Comparison of ENCODE assay signal across 32 cellular contexts in the genomic region with DNA sequence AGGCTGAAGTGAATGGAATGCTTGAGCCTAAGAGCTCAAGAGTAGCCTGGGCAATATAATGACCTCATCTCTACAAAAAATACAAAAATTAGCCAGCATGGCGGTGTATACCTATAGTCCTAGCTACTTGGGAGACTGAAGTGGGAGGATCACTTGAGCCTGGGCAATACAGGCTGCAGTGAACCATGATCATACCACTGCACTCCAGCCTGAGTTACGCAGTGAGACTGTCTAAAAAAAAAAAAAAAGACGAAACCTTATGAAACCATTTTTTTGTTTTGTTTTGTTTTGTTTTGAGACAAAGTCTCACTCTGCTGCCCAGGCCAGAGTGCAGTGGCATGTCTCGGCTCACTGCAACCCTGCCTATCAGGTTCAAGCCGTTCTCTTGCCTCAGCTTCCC. TPM values are rescaled to one million over a fixed set of nuclear protein-coding genes. Genes with fewer than 3 reads are reported as not detected.
"Had no signal": no experiment of that assay in that cellular context is flagged by ENCODE, and none has a peak within 500 bp of the region (broad histone marks: within the 10 kb centered on the region; RNA-seq: fewer than 3 reads in every experiment).

No MANE protein-coding gene starts in this region.

- DNase-seq: naive thymus-derived CD4-positive, alpha-beta T cell; natural killer cell; nephron progenitor cell; nucleus accumbens; pancreas; psoas muscle; right cardiac atrium; spleen; stimulated activated CD4-positive, alpha-beta T cell treated with anti-CD3 and anti-CD28 coated beads, Interleukin-12 subunit alpha, Interleukin-12 subunit beta, amount 100 ng/mL, for 4 hours; stimulated activated CD4-positive, alpha-beta T cell treated with anti-CD3 and anti-CD28 coated beads, Interleukin-1b, Interleukin-23, amount 100 ng/mL, for 48 hours; stimulated activated CD4-positive, alpha-beta T cell treated with anti-CD3 and anti-CD28 coated beads, Interleukin-4, amount 100 ng/mL, for 1 hour; stimulated activated CD4-positive, alpha-beta T cell treated with anti-CD3 and anti-CD28 coated beads, Interleukin-4, amount 100 ng/mL, for 4 hours; stimulated activated CD8-positive, alpha-beta memory T cell treated with anti-CD3 and anti-CD28 coated beads, Interleukin-4, amount 100 ng/mL, for 48 hours; stimulated activated naive CD4-positive, alpha-beta T cell; stimulated activated naive CD8-positive, alpha-beta T cell treated with anti-CD3 and anti-CD28 coated beads, Interleukin-15, amount 100 ng/mL, for 72 hours; stimulated activated naive CD8-positive, alpha-beta T cell treated with anti-CD3 and anti-CD28 coated beads, Interleukin-15, Interleukin-2, amounts not matched to agents 100 U/mL and 50 U/mL, for 24 hours; substantia nigra; testis; trophoblast cell; upper lobe of left lung had no signal

- H3K36me3 ChIP-seq: neutrophil, pancreas, suprapubic skin, tibial nerve, upper lobe of left lung, vagina had no signal

- H3K27ac ChIP-seq: neutrophil, pancreas, psoas muscle, skin epidermis, spleen, suprapubic skin, testis, tibial nerve, upper lobe of left lung, vagina had no signal

- H3K9me3 ChIP-seq: neutrophil, pancreas, psoas muscle, suprapubic skin, testis, vagina had no signal

- H3K4me3 ChIP-seq: pancreas, psoas muscle, skin epidermis, smooth muscle cell, spleen, suprapubic skin, testis, tibial nerve, upper lobe of left lung, vagina had no signal

- H3K27ac Mint-ChIP-seq: naive thymus-derived CD4-positive, alpha-beta T cell; natural killer cell; nephron progenitor cell; progenitor cell of endocrine pancreas; stimulated activated memory B cell treated with anti-CD40 and anti-IgM and Interleukin-4, amounts not matched to agents 10 μg/mL and 1 μg/mL and 100 μg/mL, for 72 hours; stimulated activated naive CD8-positive, alpha-beta T cell treated with anti-CD3 and anti-CD28 coated beads, Interleukin-15, amount 100 ng/mL, for 72 hours had no signal

- H3K4me1 ChIP-seq: pancreas, psoas muscle, suprapubic skin, testis, upper lobe of left lung, vagina had no signal

- H3K27me3 Mint-ChIP-seq: progenitor cell of endocrine pancreas; stimulated activated memory B cell treated with anti-CD40 and anti-IgM and Interleukin-4, amounts not matched to agents 10 μg/mL and 1 μg/mL and 100 μg/mL, for 72 hours; stimulated activated naive CD8-positive, alpha-beta T cell treated with anti-CD3 and anti-CD28 coated beads, Interleukin-15, amount 100 ng/mL, for 72 hours had no signal

- H3K36me3 Mint-ChIP-seq: natural killer cell had no signal

- H3K4me3 Mint-ChIP-seq: naive thymus-derived CD4-positive, alpha-beta T cell; natural killer cell; nephron progenitor cell; neural crest cell; stimulated activated memory B cell treated with anti-CD40 and anti-IgM and Interleukin-4, amounts not matched to agents 10 μg/mL and 1 μg/mL and 100 μg/mL, for 72 hours; stimulated activated naive CD8-positive, alpha-beta T cell treated with anti-CD3 and anti-CD28 coated beads, Interleukin-15, amount 100 ng/mL, for 72 hours had no signal

- H3K27me3 ChIP-seq: neutrophil, pancreas, spleen, suprapubic skin, testis, tibial nerve, upper lobe of left lung, vagina had no signal

- H3K4me1 Mint-ChIP-seq: natural killer cell had no signal

- ATAC-seq: naive thymus-derived CD4-positive, alpha-beta T cell; natural killer cell; pancreas; psoas muscle; right cardiac atrium; sciatic nerve; stimulated activated memory B cell treated with anti-CD40 and anti-IgM and Interleukin-4, amounts not matched to agents 10 μg/mL and 1 μg/mL and 100 μg/mL, for 72 hours; stimulated activated naive CD8-positive, alpha-beta T cell treated with anti-CD3 and anti-CD28 coated beads, Interleukin-15, amount 100 ng/mL, for 72 hours; stimulated activated naive CD8-positive, alpha-beta T cell treated with anti-CD3 and anti-CD28 coated beads, Interleukin-15, Interleukin-2, amounts not matched to agents 100 U/mL and 50 U/mL, for 24 hours had no signal

RNA-seq across cellular contexts. Expression of a gene that starts 36.9 kb away (rescaled TPM):
- total RNA-seq: neural crest cell, osteocyte, renal cortical epithelial cell, smooth muscle cell, vagina had no signal

RNA-seq across cellular contexts. Expression of a gene that starts 58.7 kb away (rescaled TPM):
- total RNA-seq: neural crest cell had no signal
